Comparison of ENCODE assay signal across 8 cellular contexts in the genomic region with DNA sequence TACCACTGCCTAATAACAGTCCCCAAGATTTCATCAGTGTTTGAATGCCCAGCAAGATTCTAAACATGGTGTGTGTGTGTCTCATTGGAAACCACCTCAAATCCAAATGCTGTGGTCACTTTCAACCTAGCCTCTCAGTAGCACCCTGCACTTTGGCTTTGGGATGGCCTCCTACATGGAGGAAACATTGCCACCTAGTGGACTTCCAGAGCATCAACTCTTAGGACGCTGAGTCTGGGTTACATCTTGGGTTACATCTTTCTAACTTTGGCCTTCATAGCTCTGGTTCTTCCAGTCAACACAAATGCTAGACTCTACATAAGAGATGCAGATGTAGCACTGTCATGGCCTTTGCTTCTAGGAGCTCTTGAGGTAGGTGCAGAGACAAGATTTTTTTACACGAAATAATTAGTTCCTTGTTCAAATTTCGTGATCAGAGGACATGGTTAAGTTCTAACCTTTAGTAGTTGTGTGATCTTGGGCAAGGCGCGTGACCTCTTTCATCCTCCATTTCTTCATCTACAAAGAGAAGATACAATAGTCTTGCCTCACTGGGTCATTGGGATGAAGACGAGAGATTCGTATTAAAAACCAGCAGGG.
DNase-seq lines count a peak whose midpoint lies in the region; ATAC-seq, FAIRE-seq and TF ChIP-seq lines count a peak whose summit lies in the region.

No MANE protein-coding gene starts in this region.

- DNase-seq in activated naive CD4-positive, alpha-beta T cell treated with anti-CD3 and anti-CD28 coated beads, Interleukin-2, amount 10 ng/mL, durations not matched to agents 7 days and 5 days, result peak; percentile 31
- DNase-seq in activated naive CD4-positive, alpha-beta T cell (lab: John Stamatoyannopoulos, UW), result no peak
- peak; percentile 62 for DNase-seq in HuH-7 (ENCODE audit: low spot score)
- DNase-seq in NT2/D1 (ENCODE audit: low read depth, low spot score), result peak; percentile 39
- peak; percentile 55 for DNase-seq in bronchial epithelial cell (ENCODE audit: low read depth)
- peak; percentile 32 for DNase-seq in kidney glomerular epithelial cell (lab: John Stamatoyannopoulos, UW)
- DNase-seq in tibial nerve (ENCODE audit: low spot score in 2 of 2), result peak in 1 of 2 donors; percentile 14

- no peak overlapping the region for H3K4me3 Mint-ChIP-seq in activated naive CD4-positive, alpha-beta T cell treated with anti-CD3 and anti-CD28 coated beads, Interleukin-2, amount 10 ng/mL, durations not matched to agents 7 days and 5 days

- H3K9me3 Mint-ChIP-seq in activated naive CD4-positive, alpha-beta T cell treated with anti-CD3 and anti-CD28 coated beads, Interleukin-2, amount 10 ng/mL, durations not matched to agents 7 days and 5 days, result no peaks in the 10 kb centered on the region

- H3K9ac ChIP-seq in NT2/D1 (ENCODE audit: insufficient read length, low read depth), result no peak overlapping the region

- peak; percentile 96 for FAIRE-seq in bronchial epithelial cell (lab: Jason Lieb, UNC)

- TF ChIP-seq EP300 in tibial nerve (IDR thresholded peaks at IDR 0.05), result no peak

- H3K27ac Mint-ChIP-seq in activated naive CD4-positive, alpha-beta T cell treated with anti-CD3 and anti-CD28 coated beads, Interleukin-2, amount 10 ng/mL, durations not matched to agents 7 days and 5 days, result no peak overlapping the region

- TF ChIP-seq CTCF in bronchial epithelial cell (IDR thresholded peaks at IDR 0.05; ENCODE audit: insufficient read depth, low read length, severe bottlenecking) (peak; percentile 83), tibial nerve (IDR thresholded peaks at IDR 0.05) (peak; percentile 36 to 48 (median 41))

- no peaks in the 10 kb centered on the region for H3K36me3 ChIP-seq in NT2/D1 (ENCODE audit: insufficient read depth, insufficient read length, low read length)
- no peaks in the 10 kb centered on the region for H3K36me3 ChIP-seq in bronchial epithelial cell (ENCODE audit: control insufficient read depth, insufficient read depth, low read length)
- H3K36me3 ChIP-seq in tibial nerve, result no peaks in the 10 kb centered on the region

- H3K4me1 ChIP-seq in NT2/D1 (ENCODE audit: insufficient read depth, insufficient read length) (peaks cover 9% of the 10 kb centered on the region), tibial nerve (no peaks in the 10 kb centered on the region)

- TF ChIP-seq POLR2A in tibial nerve (IDR thresholded peaks at IDR 0.05), result no peak

- H3K27me3 ChIP-seq in NT2/D1 (ENCODE audit: insufficient read depth, insufficient read length), result no peaks in the 10 kb centered on the region
- peaks cover 2% of the 10 kb centered on the region for H3K27me3 ChIP-seq in bronchial epithelial cell (ENCODE audit: control insufficient read depth, insufficient read depth, low read length)
- no peaks in the 10 kb centered on the region for H3K27me3 ChIP-seq in tibial nerve

- WGBS in tibial nerve, 2 donors, result 73 to 83% methylated on average over 7 of the region's 7 CpGs

- CTCF ChIA-PET in activated naive CD4-positive, alpha-beta T cell treated with anti-CD3 and anti-CD28 coated beads, Interleukin-2, amount 10 ng/mL, durations not matched to agents 7 days and 5 days (lab: Charles Lee), result interaction anchor here (0.6 to 1.7 kb wide), 5 partner anchors 67 to 597 kb away, joined by 3 to 5 read pairs (median 3); no protein-coding TSS in a partner anchor

- no peak overlapping the region for H3K4me3 ChIP-seq in NT2/D1 (ENCODE audit: insufficient read length, low read depth)
- no peak overlapping the region for H3K4me3 ChIP-seq in bronchial epithelial cell (ENCODE audit: low read depth, low read length)
- H3K4me3 ChIP-seq in tibial nerve, result no peak overlapping the region

- no peaks in the 10 kb centered on the region for H3K4me1 Mint-ChIP-seq in activated naive CD4-positive, alpha-beta T cell treated with anti-CD3 and anti-CD28 coated beads, Interleukin-2, amount 10 ng/mL, durations not matched to agents 7 days and 5 days

- no peak for ATAC-seq in GM19452 (IDR thresholded peaks at IDR 0.05; ENCODE audit: unreplicated experiment)

- peaks cover 13% of the 10 kb centered on the region for H3K27me3 Mint-ChIP-seq in activated naive CD4-positive, alpha-beta T cell treated with anti-CD3 and anti-CD28 coated beads, Interleukin-2, amount 10 ng/mL, durations not matched to agents 7 days and 5 days

- H3K27ac ChIP-seq in tibial nerve, result no peak overlapping the region

- H3K36me3 Mint-ChIP-seq in activated naive CD4-positive, alpha-beta T cell treated with anti-CD3 and anti-CD28 coated beads, Interleukin-2, amount 10 ng/mL, durations not matched to agents 7 days and 5 days, result no peaks in the 10 kb centered on the region

- H3K9me3 ChIP-seq in NT2/D1 (ENCODE audit: insufficient read depth, low read length) (no peaks in the 10 kb centered on the region; the same call in 1 of the 2 replicates), tibial nerve (no peaks in the 10 kb centered on the region)

Comparison
In these comparisons a context has a peak if more than half of its experiments do, and no peak if none do; other contexts are left out.
1. DNase-seq: peak in activated naive CD4-positive, alpha-beta T cell treated with anti-CD3 and anti-CD28 coated beads, Interleukin-2, amount 10 ng/mL, durations not matched to agents 7 days and 5 days (single experiment), HuH-7 (single experiment), NT2/D1 (single experiment), bronchial epithelial cell (single experiment) and kidney glomerular epithelial cell (single experiment); none in activated naive CD4-positive, alpha-beta T cell (0 of 4).